In the genomic region with DNA sequence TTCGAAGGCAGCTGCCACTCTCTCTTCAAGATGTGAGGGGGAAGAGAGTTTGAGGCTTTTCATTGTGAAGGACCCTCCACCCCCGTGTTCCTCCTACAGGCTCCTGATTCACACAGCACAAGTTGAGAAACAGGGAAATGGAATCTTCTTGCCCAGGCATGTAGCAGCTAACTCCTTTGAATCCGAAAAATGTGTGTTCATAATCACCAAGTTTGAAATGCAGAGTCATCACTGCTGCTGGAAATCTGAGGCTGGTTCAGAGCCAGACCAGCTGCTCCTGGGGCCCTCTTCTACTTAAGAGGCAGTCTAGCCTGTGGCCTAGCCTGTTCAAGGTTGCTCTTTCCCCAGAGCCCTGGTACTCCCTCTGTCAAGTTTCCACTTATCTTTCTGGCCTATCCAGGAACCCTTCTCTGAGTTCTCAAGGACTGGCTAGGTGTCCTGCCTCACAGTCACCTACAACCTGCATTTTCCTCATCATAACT, we compare ENCODE assay signal across 8 cellular contexts. TPM values are rescaled to one million over a fixed set of nuclear protein-coding genes. Genes with fewer than 3 reads are reported as not detected.
DNase-seq lines count a peak whose midpoint lies in the region; ATAC-seq and TF ChIP-seq lines count a peak whose summit lies in the region.

No MANE protein-coding gene starts in this region.

- H3K4me3 ChIP-seq in ACC112 (ENCODE audit: low read depth, low read length) (no peak overlapping the region), mucosa of descending colon (no peak overlapping the region)
- H3K4me3 ChIP-seq in CD8-positive, alpha-beta memory T cell (ENCODE audit: low read length), result no peak overlapping the region

- H3K9me3 Mint-ChIP-seq in CD8-positive, alpha-beta memory T cell, result peaks cover 4 to 14% (median 7%) of the 10 kb centered on the region in 5 donors

- peak; percentile 39 for ATAC-seq in mucosa of descending colon
- ATAC-seq in GM21825 (IDR thresholded peaks at IDR 0.05; ENCODE audit: unreplicated experiment), result no peak
- ATAC-seq in GM21576 (IDR thresholded peaks at IDR 0.05; ENCODE audit: unreplicated experiment), result no peak

- peaks cover 21% of the 10 kb centered on the region for H3K4me1 ChIP-seq in ACC112 (ENCODE audit: control insufficient read depth, insufficient read depth, low read length, unreplicated experiment)
- H3K4me1 ChIP-seq in mucosa of descending colon (ENCODE audit: low read depth), result no peaks in the 10 kb centered on the region
- H3K4me1 ChIP-seq in CD8-positive, alpha-beta memory T cell (ENCODE audit: insufficient read depth, low read length), result no peaks in the 10 kb centered on the region

- no peak overlapping the region for H3K27ac Mint-ChIP-seq in CD8-positive, alpha-beta memory T cell

- H3K27ac ChIP-seq in ACC112 (ENCODE audit: low read depth, low read length), result peak overlapping the region; percentile 74
- H3K27ac ChIP-seq in caudate nucleus (ENCODE audit: low read depth, low read length), result peak overlapping the region; percentile 11
- H3K27ac ChIP-seq in CD8-positive, alpha-beta memory T cell (ENCODE audit: low read depth, low read length), result no peak overlapping the region

- CTCF ChIA-PET in CD8-positive, alpha-beta memory T cell (lab: Charles Lee), result no interaction called here

- H3K79me2 ChIP-seq in ACC112 (ENCODE audit: control insufficient read depth, insufficient read depth, low read length, unreplicated experiment), result no peaks in the 10 kb centered on the region

- peaks cover 10% of the 10 kb centered on the region for H3K9me3 ChIP-seq in mucosa of descending colon
- H3K9me3 ChIP-seq in CD8-positive, alpha-beta memory T cell (ENCODE audit: low read length), result no peaks in the 10 kb centered on the region

- no peak overlapping the region for H3K4me3 Mint-ChIP-seq in CD8-positive, alpha-beta memory T cell

- peak; percentile 57 for DNase-seq in NCI-H1694 (lab: John Stamatoyannopoulos, UW)
- DNase-seq in caudate nucleus (lab: John Stamatoyannopoulos, UW), result peak in 36 of 61 donors; percentile 3 to 86 (median 30)
- no peak for DNase-seq in mucosa of descending colon
- DNase-seq in D341Med (ENCODE audit: low spot score), result no peak
- DNase-seq in CD8-positive, alpha-beta memory T cell, result no peak

- no peaks in the 10 kb centered on the region for H3K4me1 Mint-ChIP-seq in CD8-positive, alpha-beta memory T cell

- H3K36me3 ChIP-seq in ACC112 (ENCODE audit: insufficient read depth, low read length) (peaks cover 11% of the 10 kb centered on the region), mucosa of descending colon (ENCODE audit: low read depth) (no peaks in the 10 kb centered on the region)
- H3K36me3 ChIP-seq in CD8-positive, alpha-beta memory T cell (ENCODE audit: insufficient read depth, low read length), result no peaks in the 10 kb centered on the region

- intact Hi-C loops in mucosa of descending colon (cut with DNase I, micrococcal nuclease), result no loop called here

- peaks cover 13 to 39% (median 19%) of the 10 kb centered on the region in 3 donors for H3K36me3 Mint-ChIP-seq in CD8-positive, alpha-beta memory T cell

- no peak for TF ChIP-seq CTCF in mucosa of descending colon (IDR thresholded peaks at IDR 0.05)

- no peak overlapping the region for H2AFZ ChIP-seq in ACC112 (ENCODE audit: low read length, unreplicated experiment)

- H3K27me3 Mint-ChIP-seq in CD8-positive, alpha-beta memory T cell, result no peaks in the 10 kb centered on the region

- POLR2A ChIA-PET in CD8-positive, alpha-beta memory T cell (lab: Charles Lee), result no interaction called here

- no peaks in the 10 kb centered on the region for H3K27me3 ChIP-seq in ACC112 (ENCODE audit: insufficient read depth, low read length)
- H3K27me3 ChIP-seq in CD8-positive, alpha-beta memory T cell (ENCODE audit: insufficient read depth, low read length, poor library complexity, severe bottlenecking), result no peaks in the 10 kb centered on the region

RNA-seq across cellular contexts. Expression of gene CRIPT, which starts 28.7 kb away (rescaled TPM):
- 10 to 100 TPM; 12.6 to 17.8 (median 16.1) TPM for total RNA-seq in mucosa of descending colon
- total RNA-seq in CD8-positive, alpha-beta memory T cell, result 10 to 100 TPM; 11.1 to 11.3 TPM
- polyA plus RNA-seq in CD8-positive, alpha-beta memory T cell, result 12.6 TPM

RNA-seq across cellular contexts. Expression of gene PIGF, which starts 28.9 kb away (rescaled TPM):
- 10 to 100 TPM; 17.3 to 29.7 (median 27.6) TPM for total RNA-seq in mucosa of descending colon
- 10 to 100 TPM; 21.9 to 23.0 TPM for total RNA-seq in CD8-positive, alpha-beta memory T cell
- 17.9 TPM for polyA plus RNA-seq in CD8-positive, alpha-beta memory T cell

RNA-seq across cellular contexts. Expression of gene SOCS5, which starts 53.4 kb away (rescaled TPM):
- 10 to 100 TPM; 13.8 to 29.0 (median 14.6) TPM for total RNA-seq in mucosa of descending colon
- 1 to 10 TPM; 7.8 to 8.0 TPM for total RNA-seq in CD8-positive, alpha-beta memory T cell
- 4.8 TPM for polyA plus RNA-seq in CD8-positive, alpha-beta memory T cell

Comparison
In these comparisons a context has a peak if more than half of its experiments do, and no peak if none do; other contexts are left out.
1. DNase-seq: peak in NCI-H1694 (single experiment) and caudate nucleus (36 of 61); none in mucosa of descending colon (0 of 3), D341Med (single experiment) and CD8-positive, alpha-beta memory T cell (0 of 5).